Comparison of ENCODE assay signal across 30 cellular contexts in genomic region chr17:82664276-82664575, GRCh38.
"Had no signal": no experiment of that assay in that cellular context is flagged by ENCODE, and none has a peak within 500 bp of the region (broad histone marks: within the 10 kb centered on the region; RNA-seq: fewer than 3 reads in every experiment).

No MANE protein-coding gene starts in this region.

- H3K4me2 ChIP-seq: smooth muscle cell had no signal

- H3K27me3 ChIP-seq: adrenal gland, ascending aorta, cardiac muscle cell, esophagus squamous epithelium, right atrium auricular region, vagina had no signal

- H3K4me1 ChIP-seq: ascending aorta, right atrium auricular region had no signal

- H3K27ac ChIP-seq: adrenal gland, ascending aorta, cardiac muscle cell, epithelial cell of prostate, esophagus squamous epithelium, right atrium auricular region, vagina had no signal

- H3K36me3 Mint-ChIP-seq: activated CD4-positive, alpha-beta memory T cell treated with anti-CD3 and anti-CD28 coated beads for 36 hours; activated naive CD8-positive, alpha-beta T cell treated with anti-CD3 and anti-CD28 coated beads for 36 hours had no signal

- H3K4me3 ChIP-seq: adrenal gland, ascending aorta, cardiac muscle cell, esophagus squamous epithelium, right atrium auricular region, smooth muscle cell, vagina had no signal

- H3K9me3 ChIP-seq: adrenal gland, ascending aorta, esophagus squamous epithelium, right atrium auricular region, vagina had no signal

- DNase-seq: activated CD4-positive, alpha-beta memory T cell treated with anti-CD3 and anti-CD28 coated beads for 36 hours; activated CD4-positive, alpha-beta T cell treated with anti-CD3 and anti-CD28 coated beads, Interleukin-2, amount 10 ng/mL, durations not matched to agents 24 days and 14 days; activated CD4-positive, CD25-positive, alpha-beta regulatory T cell treated with anti-CD3 and anti-CD28 coated beads, Interleukin-2, amount 50 U/mL, for 72 hours; activated CD8-positive, alpha-beta memory T cell treated with anti-CD3 and anti-CD28 coated beads, Interleukin-2, amount 50 U/mL, for 4 hours; activated naive CD4-positive, alpha-beta T cell treated with anti-CD3 and anti-CD28 coated beads for 36 hours; activated naive CD8-positive, alpha-beta T cell treated with anti-CD3 and anti-CD28 coated beads for 36 hours; activated T-cell treated with anti-CD3 and anti-CD28 coated beads, Interleukin-2, amount 50 U/mL, for 1 hour; adrenal gland; effector CD4-positive, alpha-beta T cell; esophagus squamous epithelium; midbrain; naive thymus-derived CD4-positive, alpha-beta T cell; stimulated activated CD4-positive, alpha-beta T cell treated with anti-CD3 and anti-CD28 coated beads, Interleukin-1b, Interleukin-23, amount 100 ng/mL, for 48 hours; stimulated activated CD4-positive, alpha-beta T cell treated with anti-CD3 and anti-CD28 coated beads, Interleukin-4, amount 100 ng/mL, for 4 hours; stimulated activated CD8-positive, alpha-beta memory T cell treated with anti-CD3 and anti-CD28 coated beads, Interleukin-4, amount 100 ng/mL, for 48 hours; stimulated activated naive B cell treated with anti-CD40 and anti-IgM and Interleukin-4, amounts not matched to agents 10 μg/mL and 1 μg/mL and 100 μg/mL, for 72 hours; T-helper 2 cell had no signal

- H3K4me3 Mint-ChIP-seq: activated CD4-positive, alpha-beta memory T cell treated with anti-CD3 and anti-CD28 coated beads for 36 hours; activated CD4-positive, alpha-beta T cell treated with anti-CD3 and anti-CD28 coated beads, Interleukin-2, amount 10 ng/mL, durations not matched to agents 24 days and 14 days; activated naive CD4-positive, alpha-beta T cell treated with anti-CD3 and anti-CD28 coated beads for 36 hours; activated naive CD8-positive, alpha-beta T cell treated with anti-CD3 and anti-CD28 coated beads for 36 hours; activated T-helper 1 cell treated with anti-CD3 and anti-CD28 coated beads, Interleukin-12 subunit alpha, Interleukin-12 subunit beta, Interleukin-2, Interleukin-4 antibody, amounts not matched to agents 30 ng/mL and 10 ng/mL and 1 ng/mL, durations not matched to agents 14 hours and 24 hours and 36 hours; dendritic cell treated with granulocyte-macrophage colony-stimulating factor and Interleukin-4, amounts not matched to agents 40 ng/mL and 50 ng/mL, for 4 days; naive thymus-derived CD4-positive, alpha-beta T cell; neural crest cell; stimulated activated naive B cell treated with anti-CD40 and anti-IgM and Interleukin-4, amounts not matched to agents 10 μg/mL and 1 μg/mL and 100 μg/mL, for 72 hours; type B pancreatic cell had no signal

- H3K36me3 ChIP-seq: adrenal gland, cardiac muscle cell had no signal

- H3K9me3 Mint-ChIP-seq: activated CD4-positive, alpha-beta memory T cell treated with anti-CD3 and anti-CD28 coated beads for 36 hours; activated CD4-positive, alpha-beta T cell treated with anti-CD3 and anti-CD28 coated beads, Interleukin-2, amount 10 ng/mL, durations not matched to agents 24 days and 14 days; activated naive CD4-positive, alpha-beta T cell treated with anti-CD3 and anti-CD28 coated beads for 36 hours; activated naive CD8-positive, alpha-beta T cell treated with anti-CD3 and anti-CD28 coated beads for 36 hours; activated T-helper 1 cell treated with anti-CD3 and anti-CD28 coated beads, Interleukin-12 subunit alpha, Interleukin-12 subunit beta, Interleukin-2, Interleukin-4 antibody, amounts not matched to agents 30 ng/mL and 10 ng/mL and 1 ng/mL, durations not matched to agents 14 hours and 24 hours and 36 hours; brain; dendritic cell treated with granulocyte-macrophage colony-stimulating factor and Interleukin-4, amounts not matched to agents 40 ng/mL and 50 ng/mL, for 4 days; naive thymus-derived CD4-positive, alpha-beta T cell; neural crest cell; stimulated activated naive B cell treated with anti-CD40 and anti-IgM and Interleukin-4, amounts not matched to agents 10 μg/mL and 1 μg/mL and 100 μg/mL, for 72 hours; type B pancreatic cell had no signal

- FAIRE-seq: endometrium, frontal cortex had no signal

- H3K27ac Mint-ChIP-seq: activated CD4-positive, alpha-beta memory T cell treated with anti-CD3 and anti-CD28 coated beads for 36 hours; activated CD4-positive, alpha-beta T cell treated with anti-CD3 and anti-CD28 coated beads, Interleukin-2, amount 10 ng/mL, durations not matched to agents 24 days and 14 days; activated naive CD4-positive, alpha-beta T cell treated with anti-CD3 and anti-CD28 coated beads for 36 hours; activated naive CD8-positive, alpha-beta T cell treated with anti-CD3 and anti-CD28 coated beads for 36 hours; activated T-helper 1 cell treated with anti-CD3 and anti-CD28 coated beads, Interleukin-12 subunit alpha, Interleukin-12 subunit beta, Interleukin-2, Interleukin-4 antibody, amounts not matched to agents 30 ng/mL and 10 ng/mL and 1 ng/mL, durations not matched to agents 14 hours and 24 hours and 36 hours; dendritic cell treated with granulocyte-macrophage colony-stimulating factor and Interleukin-4, amounts not matched to agents 40 ng/mL and 50 ng/mL, for 4 days; naive thymus-derived CD4-positive, alpha-beta T cell; stimulated activated naive B cell treated with anti-CD40 and anti-IgM and Interleukin-4, amounts not matched to agents 10 μg/mL and 1 μg/mL and 100 μg/mL, for 72 hours had no signal

- H3K27me3 Mint-ChIP-seq: activated CD4-positive, alpha-beta memory T cell treated with anti-CD3 and anti-CD28 coated beads for 36 hours; activated CD4-positive, alpha-beta T cell treated with anti-CD3 and anti-CD28 coated beads, Interleukin-2, amount 10 ng/mL, durations not matched to agents 24 days and 14 days; activated naive CD8-positive, alpha-beta T cell treated with anti-CD3 and anti-CD28 coated beads for 36 hours; brain; naive thymus-derived CD4-positive, alpha-beta T cell; type B pancreatic cell had no signal
